Comparison of ENCODE assay signal across 22 cellular contexts in genomic region chr11:93572171-93572570, GRCh38.
"Had no signal": no experiment of that assay in that cellular context is flagged by ENCODE, and none has a peak within 500 bp of the region (broad histone marks: within the 10 kb centered on the region; RNA-seq: fewer than 3 reads in every experiment).

No MANE protein-coding gene starts in this region.

- H3K9me3 ChIP-seq: SJCRH30 had no signal

- H3K27me3 ChIP-seq: Peyer's patch, SJCRH30 had no signal

- DNase-seq: KBM-7, MV-4-11, NCI-H1048, NCI-H1105, NCI-H1417, NCI-H1436 treated with DMSO at 0.1 percent for 48 hours, NCI-H1694, NCI-H187 treated with DMSO at 0.1 percent for 48 hours, NCI-H2029 treated with DMSO at 0.1 percent for 48 hours, NCI-H2171 treated with DMSO at 0.1 percent for 48 hours, NCI-H345, NCI-H446 treated with DMSO at 0.1 percent for 48 hours, NCI-H510A treated with DMSO at 0.1 percent for 48 hours, NCI-H69, NCI-H774, PC-9, Peyer's patch, SJCRH30 had no signal

- H3K4me2 ChIP-seq: PC-9 had no signal

- H3K9me3 Mint-ChIP-seq: IgD-negative memory B cell had no signal

- ATAC-seq: Right ventricle myocardium inferior, SK-N-SH treated with all-trans-retinoic acid at 6 μM for 48 hours had no signal

- H3K36me3 Mint-ChIP-seq: IgD-negative memory B cell had no signal

- H3K27ac Mint-ChIP-seq: IgD-negative memory B cell had no signal

- H3K4me3 Mint-ChIP-seq: IgD-negative memory B cell had no signal

- H3K4me1 Mint-ChIP-seq: IgD-negative memory B cell had no signal

- H3K4me3 ChIP-seq: PC-9, Peyer's patch, SJCRH30 had no signal

- H3K36me3 ChIP-seq: Peyer's patch, SJCRH30 had no signal

- H3K27ac ChIP-seq: HL-60, PC-9, Peyer's patch, SJCRH30 had no signal

- H2AFZ ChIP-seq: PC-9 had no signal
